In genomic region chr2:216693414-216694100, GRCh38 we compare ENCODE assay signal across 8 cellular contexts. TPM values are rescaled to one million over a fixed set of nuclear protein-coding genes. Genes with fewer than 3 reads are reported as not detected.
DNase-seq lines count a peak whose midpoint lies in the region; ATAC-seq and TF ChIP-seq lines count a peak whose summit lies in the region.

No MANE protein-coding gene starts in this region.

- H3K4me1 ChIP-seq in OCI-LY3 (ENCODE audit: low read length) = 0 out of 2 replicates have a peak, but pooled peaks cover 6% of the 10 kb centered on the region
- peaks cover 3 to 11% of the 10 kb centered on the region in 2 donors for H3K4me1 ChIP-seq in esophagus (ENCODE audit: control insufficient read depth in 2 of 2, insufficient read depth in 2 of 2, low read length in 1 of 2)

- no peaks in the 10 kb centered on the region for H3K36me3 ChIP-seq in H7 (replicated peaks; ENCODE audit: control insufficient read depth, insufficient read depth, low read length)
- H3K36me3 ChIP-seq in OCI-LY3 (replicated peaks; ENCODE audit: low read depth, low read length) = no peaks in the 10 kb centered on the region
- no peaks in the 10 kb centered on the region for H3K36me3 ChIP-seq in esophagus (ENCODE audit: control insufficient read depth in 2 of 2, insufficient read depth in 2 of 2, low read length in 1 of 2)

- peaks cover 59% of the 10 kb centered on the region for H3K27me3 ChIP-seq in H7 (ENCODE audit: control insufficient read depth, insufficient read depth, low read length)
- H3K27me3 ChIP-seq in OCI-LY3 (ENCODE audit: low read depth, low read length) = peaks cover 6% of the 10 kb centered on the region
- no peaks in the 10 kb centered on the region for H3K27me3 ChIP-seq in esophagus (ENCODE audit: control insufficient read depth in 1 of 2, insufficient read depth in 2 of 2, low read length in 2 of 2)

- no peak for TF ChIP-seq CTCF in OCI-LY3 (IDR thresholded peaks at IDR 0.05; ENCODE audit: low read depth, low read length)

- H4K20me1 ChIP-seq in OCI-LY3 (ENCODE audit: insufficient read depth, low read length) = no peaks in the 10 kb centered on the region

- DNase-seq in H7 (no peak), putamen (ENCODE audit: low spot score) (peak; percentile 16), GF-D8 (lab: John Stamatoyannopoulos, UW) (no peak), 8988T (no peak)

- no peak overlapping the region for H3K27ac ChIP-seq in OCI-LY3 (ENCODE audit: low read length)
- H3K27ac ChIP-seq in esophagus (ENCODE audit: low read depth in 2 of 2, low read length in 1 of 2) = peak overlapping the region; percentile 65 to 79

- H3K79me2 ChIP-seq in OCI-LY3 (ENCODE audit: low read length) = no peaks in the 10 kb centered on the region

- H2AFZ ChIP-seq in OCI-LY3 (ENCODE audit: low read depth, low read length) = no peak overlapping the region

- H3K4me2 ChIP-seq in OCI-LY3 (ENCODE audit: low read length) = peak overlapping the region; percentile 42

- no peak for ATAC-seq in HG02642 (IDR thresholded peaks at IDR 0.05; ENCODE audit: poor library complexity, unreplicated experiment)
- ATAC-seq in GM19328 (IDR thresholded peaks at IDR 0.05; ENCODE audit: unreplicated experiment) = no peak

- H3K9ac ChIP-seq in OCI-LY3 (ENCODE audit: low read length) = 0 out of 2 replicates have a peak overlapping the region, but pooled peaks have one; percentile 56

- 2 to 5% methylated on average over 15 of the region's 15 CpGs for WGBS in esophagus, 2 donors

- H3K9me3 ChIP-seq in OCI-LY3 (ENCODE audit: insufficient read depth, low read length) (no peaks in the 10 kb centered on the region), esophagus (ENCODE audit: control insufficient read depth in 2 of 2, insufficient read depth in 1 of 2, low read depth in 1 of 2, low read length in 1 of 2) (no peaks in the 10 kb centered on the region)

- peak overlapping the region; percentile 62 for H3K4me3 ChIP-seq in H7 (ENCODE audit: insufficient read depth, low read depth, low read length)
- peak overlapping the region; percentile 72 for H3K4me3 ChIP-seq in OCI-LY3 (ENCODE audit: low read length)
- peak overlapping the region; percentile 49 to 62 for H3K4me3 ChIP-seq in esophagus (ENCODE audit: low read depth in 1 of 2, low read length in 2 of 2)

RNA-seq across cellular contexts. Expression of gene IGFBP5, which starts 1.8 kb away (rescaled TPM):
- 2.9 and 10.2 TPM in 2 replicates for total RNA-seq in H7 (2014; rRNA removed; shearing (Covaris generic))
- polyA plus RNA-seq in esophagus = 10 to 100 TPM; 29.4 to 46.5 TPM
